Comparison of ENCODE assay signal across 8 cellular contexts in genomic region chr9:132669636-132670358, GRCh38. TPM values are rescaled to one million over a fixed set of nuclear protein-coding genes. Genes with fewer than 3 reads are reported as not detected.
DNase-seq lines count a peak whose midpoint lies in the region; ATAC-seq and FAIRE-seq lines count a peak whose summit lies in the region.

Gene DDX31, minus strand, starts transcription at chr9:132669983. Its CDS starts 49 bp downstream, at chr9:132669934.

- DNase-seq in D341Med (ENCODE audit: low spot score) (peak; percentile 93), RCC 7860 (ENCODE audit: low spot score) (peak; percentile 64), fibroblast of gingiva (ENCODE audit: low read depth) (peak; percentile 81)
- peak; percentile 84 for DNase-seq in activated T-helper 1 cell treated with anti-CD3 and anti-CD28 coated beads, Interleukin-12 subunit alpha, Interleukin-12 subunit beta, Interleukin-2, Interleukin-4 antibody, amounts not matched to agents 30 ng/mL and 10 ng/mL and 1 ng/mL, durations not matched to agents 14 hours and 24 hours and 36 hours (ENCODE audit: low spot score)
- DNase-seq in naive thymus-derived CD4-positive, alpha-beta T cell = peak in 8 of 9 donors; percentile 79 to 91 (median 84)
- peak; percentile 75 to 96 for DNase-seq in stimulated activated effector memory CD8-positive, alpha-beta T cell treated with anti-CD3 and anti-CD28 coated beads, Interleukin-12 subunit alpha, Interleukin-12 subunit beta, amount 100 ng/mL, for 72 hours (ENCODE audit: low spot score in 2 of 2)

- H3K4me3 ChIP-seq in HUES6 (ENCODE audit: low read depth, low read length) = peak within 1 kb of the TSS; percentile 99
- peak within 1 kb of the TSS; percentile 100 for H3K4me3 ChIP-seq in naive thymus-derived CD4-positive, alpha-beta T cell (ENCODE audit: low read length)

- peaks cover 24% of the 10 kb centered on the region; the same call in 1 of the 2 replicates for H3K36me3 ChIP-seq in HUES6 (ENCODE audit: control insufficient read depth, insufficient read depth, low read length)
- H3K36me3 ChIP-seq in naive thymus-derived CD4-positive, alpha-beta T cell (ENCODE audit: control insufficient read depth in 2 of 3, insufficient read depth in 3 of 3, low read length in 3 of 3) = peaks cover 0 to 10% (median 0%) of the 10 kb centered on the region in 3 experiments

- H3K27me3 ChIP-seq in HUES6 (ENCODE audit: control insufficient read depth, insufficient read depth, low read length) = no peaks in the 10 kb centered on the region
- no peaks in the 10 kb centered on the region for H3K27me3 ChIP-seq in naive thymus-derived CD4-positive, alpha-beta T cell (ENCODE audit: control insufficient read depth in 2 of 2, insufficient read depth in 2 of 2, low read length in 2 of 2)

- peak within 1 kb of the TSS; percentile 96 for H3K4me3 Mint-ChIP-seq in activated T-helper 1 cell treated with anti-CD3 and anti-CD28 coated beads, Interleukin-12 subunit alpha, Interleukin-12 subunit beta, Interleukin-2, Interleukin-4 antibody, amounts not matched to agents 30 ng/mL and 10 ng/mL and 1 ng/mL, durations not matched to agents 14 hours and 24 hours and 36 hours
- H3K4me3 Mint-ChIP-seq in naive thymus-derived CD4-positive, alpha-beta T cell = peak within 1 kb of the TSS; percentile 83 to 92 (median 90)
- H3K4me3 Mint-ChIP-seq in stimulated activated effector memory CD8-positive, alpha-beta T cell treated with anti-CD3 and anti-CD28 coated beads, Interleukin-12 subunit alpha, Interleukin-12 subunit beta, amount 100 ng/mL, for 72 hours = peak within 1 kb of the TSS; percentile 89

- peaks cover 38% of the 10 kb centered on the region for H3K4me1 Mint-ChIP-seq in activated T-helper 1 cell treated with anti-CD3 and anti-CD28 coated beads, Interleukin-12 subunit alpha, Interleukin-12 subunit beta, Interleukin-2, Interleukin-4 antibody, amounts not matched to agents 30 ng/mL and 10 ng/mL and 1 ng/mL, durations not matched to agents 14 hours and 24 hours and 36 hours (ENCODE audit: low read depth)
- H3K4me1 Mint-ChIP-seq in naive thymus-derived CD4-positive, alpha-beta T cell = peaks cover 20 to 67% (median 54%) of the 10 kb centered on the region in 7 donors
- peaks cover 30% of the 10 kb centered on the region for H3K4me1 Mint-ChIP-seq in stimulated activated effector memory CD8-positive, alpha-beta T cell treated with anti-CD3 and anti-CD28 coated beads, Interleukin-12 subunit alpha, Interleukin-12 subunit beta, amount 100 ng/mL, for 72 hours

- H3K9ac ChIP-seq in HUES6 (ENCODE audit: low read length) = peak within 1 kb of the TSS; percentile 99

- H3K27ac ChIP-seq in HUES6 (ENCODE audit: low read depth, low read length) = peak within 1 kb of the TSS; percentile 97
- peak within 1 kb of the TSS; percentile 94 for H3K27ac ChIP-seq in naive thymus-derived CD4-positive, alpha-beta T cell (ENCODE audit: low read depth, low read length)

- FAIRE-seq in RCC 7860 (lab: Jason Lieb, UNC) = no peak

- peaks cover 25% of the 10 kb centered on the region for H3K4me1 ChIP-seq in HUES6 (ENCODE audit: control insufficient read depth, insufficient read depth, low read length)
- H3K4me1 ChIP-seq in naive thymus-derived CD4-positive, alpha-beta T cell (ENCODE audit: control insufficient read depth in 2 of 2, insufficient read depth in 2 of 2, low read length in 2 of 2) = peaks cover 16 to 19% of the 10 kb centered on the region in 2 donors

- H3K9me3 ChIP-seq in HUES6 (ENCODE audit: control insufficient read depth, insufficient read depth, low read depth, low read length) = no peaks in the 10 kb centered on the region; the same call in 1 of the 2 replicates
- no peaks in the 10 kb centered on the region for H3K9me3 ChIP-seq in naive thymus-derived CD4-positive, alpha-beta T cell (ENCODE audit: control insufficient read depth in 2 of 3, low read length in 3 of 3)

- CTCF ChIA-PET in naive thymus-derived CD4-positive, alpha-beta T cell (lab: Charles Lee) = interaction anchor here (0.9 kb wide), 1 partner anchor 25 kb away, joined by 3 read pairs; no protein-coding TSS in a partner anchor

- H3K27ac Mint-ChIP-seq in activated T-helper 1 cell treated with anti-CD3 and anti-CD28 coated beads, Interleukin-12 subunit alpha, Interleukin-12 subunit beta, Interleukin-2, Interleukin-4 antibody, amounts not matched to agents 30 ng/mL and 10 ng/mL and 1 ng/mL, durations not matched to agents 14 hours and 24 hours and 36 hours = peak within 1 kb of the TSS; percentile 90
- H3K27ac Mint-ChIP-seq in naive thymus-derived CD4-positive, alpha-beta T cell = peak within 1 kb of the TSS; percentile 87 to 96 (median 91)
- H3K27ac Mint-ChIP-seq in stimulated activated effector memory CD8-positive, alpha-beta T cell treated with anti-CD3 and anti-CD28 coated beads, Interleukin-12 subunit alpha, Interleukin-12 subunit beta, amount 100 ng/mL, for 72 hours = peak within 1 kb of the TSS; percentile 94

- ATAC-seq in GM21390 (IDR thresholded peaks at IDR 0.05; ENCODE audit: unreplicated experiment) = peak; percentile 73
- peak; percentile 90 for ATAC-seq in naive thymus-derived CD4-positive, alpha-beta T cell
- ATAC-seq in stimulated activated effector memory CD8-positive, alpha-beta T cell treated with anti-CD3 and anti-CD28 coated beads, Interleukin-12 subunit alpha, Interleukin-12 subunit beta, amount 100 ng/mL, for 72 hours = peak; percentile 93

- no peaks in the 10 kb centered on the region for H3K9me3 Mint-ChIP-seq in activated T-helper 1 cell treated with anti-CD3 and anti-CD28 coated beads, Interleukin-12 subunit alpha, Interleukin-12 subunit beta, Interleukin-2, Interleukin-4 antibody, amounts not matched to agents 30 ng/mL and 10 ng/mL and 1 ng/mL, durations not matched to agents 14 hours and 24 hours and 36 hours
- no peaks in the 10 kb centered on the region for H3K9me3 Mint-ChIP-seq in naive thymus-derived CD4-positive, alpha-beta T cell
- no peaks in the 10 kb centered on the region for H3K9me3 Mint-ChIP-seq in stimulated activated effector memory CD8-positive, alpha-beta T cell treated with anti-CD3 and anti-CD28 coated beads, Interleukin-12 subunit alpha, Interleukin-12 subunit beta, amount 100 ng/mL, for 72 hours

- H3K27me3 Mint-ChIP-seq in activated T-helper 1 cell treated with anti-CD3 and anti-CD28 coated beads, Interleukin-12 subunit alpha, Interleukin-12 subunit beta, Interleukin-2, Interleukin-4 antibody, amounts not matched to agents 30 ng/mL and 10 ng/mL and 1 ng/mL, durations not matched to agents 14 hours and 24 hours and 36 hours (ENCODE audit: insufficient read depth) = no peaks in the 10 kb centered on the region
- no peaks in the 10 kb centered on the region for H3K27me3 Mint-ChIP-seq in naive thymus-derived CD4-positive, alpha-beta T cell

- POLR2A ChIA-PET in naive thymus-derived CD4-positive, alpha-beta T cell (lab: Charles Lee) = interaction anchor here (0.5 to 2.4 kb wide), 14 partner anchors 9 to 1787 kb away, joined by 3 to 11 read pairs (median 3); partner anchors contain the start of genes AK8, RNU6ATAC, SPACA9 and TSC1

- intact Hi-C loops in activated T-helper 1 cell treated with anti-CD3 and anti-CD28 coated beads, Interleukin-12 subunit alpha, Interleukin-12 subunit beta, Interleukin-2, Interleukin-4 antibody, amounts not matched to agents 30 ng/mL and 10 ng/mL and 1 ng/mL, durations not matched to agents 14 hours and 24 hours and 36 hours (cut with micrococcal nuclease) = loop anchor here (1.0 to 5.0 kb wide), 4 partner anchors 99 to 668 kb away; partner anchors contain the start of genes AK8, SETX, SPACA9 and SURF6
- intact Hi-C loops in naive thymus-derived CD4-positive, alpha-beta T cell (cut with micrococcal nuclease) = loop anchor here (1.0 to 5.0 kb wide), 8 partner anchors 100 to 507 kb away; partner anchors contain the start of genes AK8 (in 1 of the 2), NTNG2 (in 1 of the 2), SPACA9 (in 1 of the 2) and TTF1 (in 1 of the 2)

- peaks cover 19% of the 10 kb centered on the region for H3K36me3 Mint-ChIP-seq in activated T-helper 1 cell treated with anti-CD3 and anti-CD28 coated beads, Interleukin-12 subunit alpha, Interleukin-12 subunit beta, Interleukin-2, Interleukin-4 antibody, amounts not matched to agents 30 ng/mL and 10 ng/mL and 1 ng/mL, durations not matched to agents 14 hours and 24 hours and 36 hours (ENCODE audit: low read depth)
- peaks cover 0 to 8% (median 0%) of the 10 kb centered on the region in 5 donors for H3K36me3 Mint-ChIP-seq in naive thymus-derived CD4-positive, alpha-beta T cell
- H3K36me3 Mint-ChIP-seq in stimulated activated effector memory CD8-positive, alpha-beta T cell treated with anti-CD3 and anti-CD28 coated beads, Interleukin-12 subunit alpha, Interleukin-12 subunit beta, amount 100 ng/mL, for 72 hours = peaks cover 32% of the 10 kb centered on the region

RNA-seq across cellular contexts. Expression of gene DDX31, which starts in this region (rescaled TPM):
- total RNA-seq in activated T-helper 1 cell treated with anti-CD3 and anti-CD28 coated beads, Interleukin-12 subunit alpha, Interleukin-12 subunit beta, Interleukin-2, Interleukin-4 antibody, amounts not matched to agents 30 ng/mL and 10 ng/mL and 1 ng/mL, durations not matched to agents 14 hours and 24 hours and 36 hours = 32.1 and 34.1 TPM in 2 replicates
- 10 to 100 TPM; 13.9 to 28.0 (median 18.7) TPM for total RNA-seq in naive thymus-derived CD4-positive, alpha-beta T cell
- polyA plus RNA-seq in naive thymus-derived CD4-positive, alpha-beta T cell = 10 to 100 TPM in 1 of 2 donors, 1 to 10 TPM in 1; 8.2 to 13.2 TPM

Comparison
In these comparisons a context has a peak if more than half of its experiments do, and no peak if none do; other contexts are left out.
1. Peak in every context shown above with its lines: DNase-seq, ATAC-seq, H3K4me3 ChIP-seq and H3K27ac ChIP-seq.